Comparison of ENCODE assay signal across 7 cellular contexts in the genomic region with DNA sequence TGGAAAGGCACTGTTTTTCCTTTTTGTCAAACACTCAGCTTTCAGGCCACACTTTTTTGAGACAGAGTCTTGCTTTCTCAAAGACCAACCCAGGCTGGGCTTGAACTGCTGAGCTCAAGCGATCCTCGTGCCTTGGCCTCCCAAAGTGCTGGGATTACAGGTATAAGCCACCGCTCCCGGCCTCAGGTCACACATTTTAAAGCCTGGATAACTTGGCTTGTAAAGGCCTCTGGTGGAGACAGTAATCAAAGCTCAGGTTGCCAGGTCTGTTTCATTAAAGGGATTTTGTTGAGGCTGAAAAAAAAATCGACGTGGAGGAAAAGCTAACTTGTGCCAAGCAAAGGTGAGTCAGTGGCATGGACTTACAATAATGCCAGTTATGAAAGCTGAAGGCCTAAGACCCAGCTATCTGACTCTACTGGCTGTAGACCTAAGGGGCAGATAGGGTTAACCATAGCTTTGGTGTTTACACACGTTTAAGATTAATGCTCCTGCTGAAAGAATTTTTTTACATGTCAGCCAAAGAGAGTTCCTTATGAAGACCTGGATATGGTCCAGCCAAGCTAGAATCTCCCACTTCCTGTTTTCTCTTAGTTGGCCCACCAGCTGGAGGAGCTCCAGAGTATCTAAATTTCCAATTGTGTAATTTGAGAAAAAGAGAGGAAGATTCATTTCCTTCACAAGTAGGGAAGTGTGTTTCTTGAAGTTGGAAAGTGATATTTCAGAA. TPM values are rescaled to one million over a fixed set of nuclear protein-coding genes. Genes with fewer than 3 reads are reported as not detected.
DNase-seq lines count a peak whose midpoint lies in the region; FAIRE-seq lines count a peak whose summit lies in the region.

No MANE protein-coding gene starts in this region.

- no peak for FAIRE-seq in urothelium cell line (lab: Jason Lieb, UNC)

- DNase-seq in Daoy (ENCODE audit: low read depth): peak; percentile 83
- no peak for DNase-seq in Jurkat, Clone E6-1 (ENCODE audit: low read depth, low spot score)
- DNase-seq in SK-MEL-5 (ENCODE audit: low read depth, low spot score): peak; percentile 68
- peak; percentile 50 for DNase-seq in urothelium cell line (ENCODE audit: low spot score)
- no peak for DNase-seq in NCI-H1436 treated with DMSO at 0.1 percent for 48 hours (lab: John Stamatoyannopoulos, UW)

- WGBS in mesodermal cell (ENCODE audit: insufficient coverage in 2 of 2), 2 experiments: 62 to 70% methylated on average over 6 to 7 of the region's 7 CpGs

- in situ Hi-C loops in SK-MEL-5 (cut with HindIII; ENCODE audit: low pct_unique_long_range_greater_than_20kb, low sequenced_read_pairs): no loop called here

- H3K4me3 ChIP-seq in Jurkat, Clone E6-1 (ENCODE audit: low read length): peak overlapping the region; percentile 78
- H3K4me3 ChIP-seq in duodenal mucosa (ENCODE audit: low read depth in 1 of 2, low read length in 2 of 2) (peak overlapping the region; percentile 79 to 82), mesodermal cell (ENCODE audit: extremely low read depth, insufficient read depth, low read length, poor library complexity, severe bottlenecking) (peak overlapping the region; percentile 58)

- H3K9me3 ChIP-seq in duodenal mucosa (ENCODE audit: control insufficient read depth in 1 of 2, low read length in 2 of 2) (no peaks in the 10 kb centered on the region), mesodermal cell (ENCODE audit: control insufficient read depth, low read length) (no peaks in the 10 kb centered on the region)

- H3K27ac ChIP-seq in duodenal mucosa (ENCODE audit: low read depth, low read length) (peak overlapping the region; percentile 95), mesodermal cell (ENCODE audit: low read depth, low read length, severe bottlenecking) (peak overlapping the region; percentile 96)

- peaks cover 4% of the 10 kb centered on the region in 2 donors for H3K36me3 ChIP-seq in duodenal mucosa (ENCODE audit: control insufficient read depth in 1 of 2, insufficient read depth in 2 of 2, low read length in 2 of 2)
- peaks cover 18% of the 10 kb centered on the region for H3K36me3 ChIP-seq in mesodermal cell (ENCODE audit: control insufficient read depth, insufficient read depth, low read length)

- no peaks in the 10 kb centered on the region for H3K27me3 ChIP-seq in duodenal mucosa (ENCODE audit: control insufficient read depth in 1 of 2, insufficient read depth in 2 of 2, low read length in 2 of 2)

- peaks cover 29 to 42% of the 10 kb centered on the region in 2 donors for H3K4me1 ChIP-seq in duodenal mucosa (ENCODE audit: control insufficient read depth in 1 of 2, insufficient read depth in 2 of 2, low read length in 2 of 2)
- no peaks in the 10 kb centered on the region for H3K4me1 ChIP-seq in mesodermal cell (ENCODE audit: control insufficient read depth, insufficient read depth, low read length, poor library complexity, severe bottlenecking)

- peak overlapping the region; percentile 92 to 95 for H3K9ac ChIP-seq in duodenal mucosa (ENCODE audit: low read depth in 1 of 2, low read length in 2 of 2)

RNA-seq across cellular contexts. Expression of a gene that starts 0.9 kb away (rescaled TPM):
- 25.6 and 31.7 TPM in 2 replicates for total RNA-seq in Daoy (2014; rRNA removed; shearing (Covaris generic))
- 32.6 TPM for polyA plus RNA-seq in Jurkat, Clone E6-1 (2012; ENCODE audit: insufficient read depth, insufficient read length)
- 88.6 and 95.0 TPM in 2 replicates for total RNA-seq in SK-MEL-5 (2014; rRNA removed; shearing (Covaris generic))
- 53.0 and 77.7 TPM in 2 replicates for polyA plus RNA-seq in SK-MEL-5 (2015; cell fraction: cytosol; rRNA removed)
- 23.3 and 29.3 TPM in 2 replicates for polyA plus RNA-seq in SK-MEL-5 (2015; cell fraction: nucleus; rRNA removed)
- 84.9 TPM for polyA plus RNA-seq in mesodermal cell (2013, experiment 1 of 2)
- polyA plus RNA-seq in mesodermal cell (2013, experiment 2 of 2): 79.1 TPM

RNA-seq across cellular contexts. Expression of a gene that starts 39.8 kb away (rescaled TPM):
- 1.8 and 3.8 TPM in 2 replicates for total RNA-seq in Daoy (2014; rRNA removed; shearing (Covaris generic))
- 5.7 TPM for polyA plus RNA-seq in Jurkat, Clone E6-1 (2012; ENCODE audit: insufficient read depth, insufficient read length)
- 1.2 and 1.3 TPM in 2 replicates for total RNA-seq in SK-MEL-5 (2014; rRNA removed; shearing (Covaris generic))
- 3.0 and 7.7 TPM in 2 replicates for polyA plus RNA-seq in SK-MEL-5 (2015; cell fraction: cytosol; rRNA removed)
- polyA plus RNA-seq in SK-MEL-5 (2015; cell fraction: nucleus; rRNA removed): 2.0 and 3.8 TPM in 2 replicates
- 3.3 TPM for polyA plus RNA-seq in mesodermal cell (2013, experiment 1 of 2)
- 3.1 TPM for polyA plus RNA-seq in mesodermal cell (2013, experiment 2 of 2)

RNA-seq across cellular contexts. Expression of a gene that starts 46.8 kb away (rescaled TPM):
- 41.0 and 41.8 TPM in 2 replicates for total RNA-seq in Daoy (2014; rRNA removed; shearing (Covaris generic))
- polyA plus RNA-seq in Jurkat, Clone E6-1 (2012; ENCODE audit: insufficient read depth, insufficient read length): 75.8 TPM
- 45.9 and 51.5 TPM in 2 replicates for total RNA-seq in SK-MEL-5 (2014; rRNA removed; shearing (Covaris generic))
- 39.1 and 56.3 TPM in 2 replicates for polyA plus RNA-seq in SK-MEL-5 (2015; cell fraction: cytosol; rRNA removed)
- 35.0 and 39.5 TPM in 2 replicates for polyA plus RNA-seq in SK-MEL-5 (2015; cell fraction: nucleus; rRNA removed)
- 17.1 TPM for polyA plus RNA-seq in mesodermal cell (2013, experiment 1 of 2)
- 18.8 TPM for polyA plus RNA-seq in mesodermal cell (2013, experiment 2 of 2)

RNA-seq across cellular contexts. Expression of a gene that starts 56.5 kb away (rescaled TPM):
- not detected in 2 replicates for total RNA-seq in Daoy (2014; rRNA removed; shearing (Covaris generic))
- not detected for polyA plus RNA-seq in Jurkat, Clone E6-1 (2012; ENCODE audit: insufficient read depth, insufficient read length)
- total RNA-seq in SK-MEL-5 (2014; rRNA removed; shearing (Covaris generic)): not detected in 2 replicates
- not detected in 2 replicates for polyA plus RNA-seq in SK-MEL-5 (2015; cell fraction: cytosol; rRNA removed)
- not detected in 2 replicates for polyA plus RNA-seq in SK-MEL-5 (2015; cell fraction: nucleus; rRNA removed)
- polyA plus RNA-seq in mesodermal cell (2013, experiment 1 of 2): not detected
- not detected for polyA plus RNA-seq in mesodermal cell (2013, experiment 2 of 2)

Comparison
In these comparisons a context has a peak if more than half of its experiments do, and no peak if none do; other contexts are left out.
1. DNase-seq: peak in Daoy (single experiment), SK-MEL-5 (single experiment) and urothelium cell line (single experiment); none in Jurkat, Clone E6-1 (single experiment) and NCI-H1436 treated with DMSO at 0.1 percent for 48 hours (single experiment).
2. Peak in every context shown above with its lines, with median percentiles within 50 percentile points of each other: H3K4me3 ChIP-seq.